In genomic region chr21:43894206-43894577, GRCh38 we compare ENCODE assay signal across 14 cellular contexts. TPM values are rescaled to one million over a fixed set of nuclear protein-coding genes. Genes with fewer than 3 reads are reported as not detected.
DNase-seq lines count a peak whose midpoint lies in the region; ATAC-seq and TF ChIP-seq lines count a peak whose summit lies in the region.
"Had no signal": no experiment of that assay in that cellular context is flagged by ENCODE, and none has a peak within 500 bp of the region (broad histone marks: within the 10 kb centered on the region; RNA-seq: fewer than 3 reads in every experiment).

No MANE protein-coding gene starts in this region.

- no peak overlapping the region for H3K9ac ChIP-seq in GM23248

- H3K4me1 Mint-ChIP-seq in activated T-helper 2 cell treated with anti-CD3 and anti-CD28 coated beads, Interferon-gamma antibody, Interleukin-2, Interleukin-4, amounts not matched to agents 10 μg/mL and 5 μg/mL and 100 μg/mL, durations not matched to agents 14 hours and 24 hours and 36 hours (ENCODE audit: low read depth), result peaks cover 37% of the 10 kb centered on the region
- H3K4me1 Mint-ChIP-seq in naive thymus-derived CD4-positive, alpha-beta T cell, result peaks cover 20 to 57% (median 52%) of the 10 kb centered on the region in 7 donors

- CTCF ChIA-PET in naive thymus-derived CD4-positive, alpha-beta T cell (lab: Charles Lee), result interaction anchor here (1.3 to 2.5 kb wide), 2 partner anchors 21 to 45 kb away, joined by 3 to 9 read pairs; no protein-coding TSS in a partner anchor

- no peak for DNase-seq in BE2C
- DNase-seq in activated T-helper 2 cell treated with anti-CD3 and anti-CD28 coated beads, Interferon-gamma antibody, Interleukin-2, Interleukin-4, amounts not matched to agents 10 μg/mL and 5 μg/mL and 100 μg/mL, durations not matched to agents 14 hours and 24 hours and 36 hours (ENCODE audit: low spot score), result no peak
- DNase-seq in naive thymus-derived CD4-positive, alpha-beta T cell, result no peak
- DNase-seq in GM23248, result no peak
- no peak for DNase-seq in ACHN
- no peak for DNase-seq in NCI-H1417 (lab: John Stamatoyannopoulos, UW)
- DNase-seq: amniotic stem cell; cerebellar nuclear complex; NCI-H2081 treated with DMSO at 0.1 percent for 48 hours; NCI-H526 treated with DMSO at 0.1 percent for 48 hours; stimulated activated CD4-positive, alpha-beta T cell treated with anti-CD3 and anti-CD28 coated beads, Interleukin-15, amount 100 ng/mL, for 24 hours had no signal

- no peak overlapping the region for H3K27ac ChIP-seq in DOHH2 (ENCODE audit: low read depth, low read length)
- H3K27ac ChIP-seq in naive thymus-derived CD4-positive, alpha-beta T cell (ENCODE audit: low read depth, low read length), result peak overlapping the region; percentile 53
- H3K27ac ChIP-seq in GM23248, result no peak overlapping the region
- H3K27ac ChIP-seq: RWPE1 had no signal

- TF ChIP-seq CTCF in BE2C (IDR thresholded peaks at IDR 0.05; ENCODE audit: low read depth, low read length) (no peak), DOHH2 (IDR thresholded peaks at IDR 0.05; ENCODE audit: low read depth, low read length, poor library complexity, severe bottlenecking) (no peak)

- WGBS in GM23248 (ENCODE audit: low coverage in 1 of 2, low lambda C conversion rate in 2 of 2, missing lambda C conversion rate in 2 of 2), 2 experiments, result 83 to 88% methylated on average over 4 of the region's 4 CpGs

- peak overlapping the region; percentile 56 for H3K4me3 Mint-ChIP-seq in activated T-helper 2 cell treated with anti-CD3 and anti-CD28 coated beads, Interferon-gamma antibody, Interleukin-2, Interleukin-4, amounts not matched to agents 10 μg/mL and 5 μg/mL and 100 μg/mL, durations not matched to agents 14 hours and 24 hours and 36 hours (ENCODE audit: low read depth)
- peak overlapping the region; percentile 35 to 79 (median 75) for H3K4me3 Mint-ChIP-seq in naive thymus-derived CD4-positive, alpha-beta T cell

- intact Hi-C loops in activated T-helper 2 cell treated with anti-CD3 and anti-CD28 coated beads, Interferon-gamma antibody, Interleukin-2, Interleukin-4, amounts not matched to agents 10 μg/mL and 5 μg/mL and 100 μg/mL, durations not matched to agents 14 hours and 24 hours and 36 hours (cut with micrococcal nuclease), result loop anchor here (1.0 to 2.0 kb wide), 3 partner anchors 22 to 52 kb away; no protein-coding TSS in a partner anchor
- intact Hi-C loops in naive thymus-derived CD4-positive, alpha-beta T cell (cut with micrococcal nuclease), result loop anchor here (1.0 to 2.0 kb wide), 2 partner anchors 23 to 27 kb away; no protein-coding TSS in a partner anchor

- POLR2A ChIA-PET in naive thymus-derived CD4-positive, alpha-beta T cell (lab: Charles Lee), result interaction anchor here (1.0 to 2.0 kb wide), 4 partner anchors 23 to 30 kb away, joined by 3 to 9 read pairs (median 4); no protein-coding TSS in a partner anchor

- peak overlapping the region; percentile 83 for H3K27ac Mint-ChIP-seq in activated T-helper 2 cell treated with anti-CD3 and anti-CD28 coated beads, Interferon-gamma antibody, Interleukin-2, Interleukin-4, amounts not matched to agents 10 μg/mL and 5 μg/mL and 100 μg/mL, durations not matched to agents 14 hours and 24 hours and 36 hours
- H3K27ac Mint-ChIP-seq in naive thymus-derived CD4-positive, alpha-beta T cell, result peak overlapping the region; percentile 60 to 94 (median 79)

- H3K9me3 ChIP-seq in BE2C (no peaks in the 10 kb centered on the region), DOHH2 (ENCODE audit: control insufficient read depth, insufficient read depth, low read length) (no peaks in the 10 kb centered on the region), GM23248 (ENCODE audit: low read depth) (no peaks in the 10 kb centered on the region)
- peaks cover 0 to 4% (median 0%) of the 10 kb centered on the region in 3 experiments for H3K9me3 ChIP-seq in naive thymus-derived CD4-positive, alpha-beta T cell (ENCODE audit: control insufficient read depth in 2 of 3, low read length in 3 of 3)

- no peaks in the 10 kb centered on the region for H3K27me3 ChIP-seq in BE2C
- H3K27me3 ChIP-seq in DOHH2 (ENCODE audit: control insufficient read depth, low read length), result no peaks in the 10 kb centered on the region
- H3K27me3 ChIP-seq in naive thymus-derived CD4-positive, alpha-beta T cell (ENCODE audit: control insufficient read depth in 2 of 2, insufficient read depth in 2 of 2, low read length in 2 of 2), result no peaks in the 10 kb centered on the region
- H3K27me3 ChIP-seq in GM23248 (replicated peaks; ENCODE audit: insufficient read depth), result no peaks in the 10 kb centered on the region

- H3K27me3 Mint-ChIP-seq in activated T-helper 2 cell treated with anti-CD3 and anti-CD28 coated beads, Interferon-gamma antibody, Interleukin-2, Interleukin-4, amounts not matched to agents 10 μg/mL and 5 μg/mL and 100 μg/mL, durations not matched to agents 14 hours and 24 hours and 36 hours (ENCODE audit: low read depth), result no peaks in the 10 kb centered on the region
- no peaks in the 10 kb centered on the region for H3K27me3 Mint-ChIP-seq in naive thymus-derived CD4-positive, alpha-beta T cell

- H3K9me3 Mint-ChIP-seq in activated T-helper 2 cell treated with anti-CD3 and anti-CD28 coated beads, Interferon-gamma antibody, Interleukin-2, Interleukin-4, amounts not matched to agents 10 μg/mL and 5 μg/mL and 100 μg/mL, durations not matched to agents 14 hours and 24 hours and 36 hours, result no peaks in the 10 kb centered on the region
- H3K9me3 Mint-ChIP-seq in naive thymus-derived CD4-positive, alpha-beta T cell, result peaks cover 0 to 4% (median 0%) of the 10 kb centered on the region in 11 donors

- peaks cover 22% of the 10 kb centered on the region for H3K79me2 ChIP-seq in DOHH2 (ENCODE audit: control insufficient read depth, low read length)
- peaks cover 49% of the 10 kb centered on the region for H3K79me2 ChIP-seq in GM23248 (ENCODE audit: insufficient read depth)

- H2AFZ ChIP-seq in GM23248, result no peak overlapping the region

- in situ Hi-C loops in GM23248 (cut with MboI) (no loop called here), ACHN (cut with HindIII; ENCODE audit: low pct_ligation_motif_present, low pct_unique_long_range_greater_than_20kb, low sequenced_read_pairs) (no loop called here)

- H3K36me3 Mint-ChIP-seq in activated T-helper 2 cell treated with anti-CD3 and anti-CD28 coated beads, Interferon-gamma antibody, Interleukin-2, Interleukin-4, amounts not matched to agents 10 μg/mL and 5 μg/mL and 100 μg/mL, durations not matched to agents 14 hours and 24 hours and 36 hours (ENCODE audit: low read depth), result peaks cover 65% of the 10 kb centered on the region
- peaks cover 7 to 36% (median 13%) of the 10 kb centered on the region in 5 donors for H3K36me3 Mint-ChIP-seq in naive thymus-derived CD4-positive, alpha-beta T cell

- H3K4me1 ChIP-seq in BE2C, result no peaks in the 10 kb centered on the region
- peaks cover 14% of the 10 kb centered on the region for H3K4me1 ChIP-seq in DOHH2 (ENCODE audit: control insufficient read depth, low read length)
- H3K4me1 ChIP-seq in naive thymus-derived CD4-positive, alpha-beta T cell (ENCODE audit: control insufficient read depth in 2 of 2, insufficient read depth in 2 of 2, low read length in 2 of 2), result peaks cover 0 to 9% of the 10 kb centered on the region in 2 donors
- no peaks in the 10 kb centered on the region for H3K4me1 ChIP-seq in GM23248 (ENCODE audit: insufficient read depth)

- H4K20me1 ChIP-seq in DOHH2 (ENCODE audit: control insufficient read depth, insufficient read depth, low read depth, low read length) (no peaks in the 10 kb centered on the region; the same call in 1 of the 2 replicates), GM23248 (ENCODE audit: insufficient read depth) (no peaks in the 10 kb centered on the region; the same call in 1 of the 2 replicates)

- H3K36me3 ChIP-seq in BE2C (no peaks in the 10 kb centered on the region; the same call in 1 of the 2 replicates), DOHH2 (ENCODE audit: control insufficient read depth, low read length) (no peaks in the 10 kb centered on the region), GM23248 (ENCODE audit: low read depth) (no peaks in the 10 kb centered on the region)
- peaks cover 0 to 9% (median 4%) of the 10 kb centered on the region in 3 experiments for H3K36me3 ChIP-seq in naive thymus-derived CD4-positive, alpha-beta T cell (ENCODE audit: control insufficient read depth in 2 of 3, insufficient read depth in 3 of 3, low read length in 3 of 3)

- H3K4me2 ChIP-seq in DOHH2 (ENCODE audit: low read length) (peak overlapping the region; percentile 56), GM23248 (ENCODE audit: unreplicated experiment) (no peak overlapping the region)

- H3K9me2 ChIP-seq in DOHH2 (replicated peaks; ENCODE audit: control insufficient read depth, low read length) (no peaks in the 10 kb centered on the region), GM23248 (ENCODE audit: insufficient read depth) (no peaks in the 10 kb centered on the region)

- no peak for ATAC-seq in naive thymus-derived CD4-positive, alpha-beta T cell
- no peak for ATAC-seq in HG02571 (IDR thresholded peaks at IDR 0.05; ENCODE audit: unreplicated experiment)

- no peaks in the 10 kb centered on the region for H3F3A ChIP-seq in DOHH2 (ENCODE audit: control insufficient read depth, insufficient read depth)
- no peaks in the 10 kb centered on the region for H3F3A ChIP-seq in GM23248 (ENCODE audit: insufficient read depth)

- H3K4me3 ChIP-seq in BE2C (ENCODE audit: low read depth, low read length) (0 out of 2 replicates have a peak overlapping the region, but pooled peaks have one; percentile 11), DOHH2 (ENCODE audit: low read length) (no peak overlapping the region), GM23248 (no peak overlapping the region)
- peak overlapping the region; percentile 44 for H3K4me3 ChIP-seq in naive thymus-derived CD4-positive, alpha-beta T cell (ENCODE audit: low read length)

RNA-seq across cellular contexts. Expression of gene AGPAT3, which starts 29.2 kb away (rescaled TPM):
- polyA plus RNA-seq in BE2C (2012; ENCODE audit: insufficient read depth, insufficient read length, low read depth), result 20.6 TPM
- 126 and 134 TPM in 2 replicates for total RNA-seq in activated T-helper 2 cell treated with anti-CD3 and anti-CD28 coated beads, Interferon-gamma antibody, Interleukin-2, Interleukin-4, amounts not matched to agents 10 μg/mL and 5 μg/mL and 100 μg/mL, durations not matched to agents 14 hours and 24 hours and 36 hours
- 100 to 1,000 TPM in 1 of 5 experiments, 10 to 100 TPM in 4; 58.4 to 121 (median 69.0) TPM for total RNA-seq in naive thymus-derived CD4-positive, alpha-beta T cell
- polyA plus RNA-seq in naive thymus-derived CD4-positive, alpha-beta T cell, result 10 to 100 TPM; 11.4 to 16.1 TPM
- total RNA-seq in GM23248 (2014; rRNA removed; shearing (Covaris generic)), result 29.3 and 35.2 TPM in 2 replicates
- 12.2 and 12.3 TPM in 2 replicates for polyA plus RNA-seq in GM23248 (2016; fragmentation: Nextera tagmentation; extraction: Ambion mirVana)

Comparison
In these comparisons a context has a peak if more than half of its experiments do, and no peak if none do; other contexts are left out.
1. H3K4me3 ChIP-seq: peak in BE2C (single experiment) and naive thymus-derived CD4-positive, alpha-beta T cell (single experiment); none in DOHH2 (single experiment) and GM23248 (single experiment).